Comparison of ENCODE assay signal across 13 cellular contexts in the genomic region with DNA sequence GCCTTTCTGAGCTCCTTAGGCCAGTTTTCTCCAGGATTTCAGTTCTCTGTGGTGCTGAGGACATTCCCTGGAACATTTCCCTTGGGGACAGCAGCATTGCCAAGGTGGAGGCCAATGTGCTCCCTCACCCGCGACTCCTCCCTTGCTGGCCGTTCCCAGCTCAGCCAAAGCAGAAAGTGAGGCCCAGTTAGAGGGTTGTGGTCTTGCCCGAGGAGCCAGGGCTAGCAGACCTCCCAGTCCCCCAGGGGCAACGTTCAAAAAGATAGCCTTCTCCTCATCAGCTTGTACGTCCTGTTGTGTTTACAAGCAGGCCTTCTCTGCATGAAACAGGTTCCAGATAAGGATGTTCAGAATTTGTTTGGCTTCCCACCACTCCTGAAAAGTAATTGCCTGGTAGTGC.
DNase-seq lines count a peak whose midpoint lies in the region; ATAC-seq, FAIRE-seq and TF ChIP-seq lines count a peak whose summit lies in the region.
"Had no signal": no experiment of that assay in that cellular context is flagged by ENCODE, and none has a peak within 500 bp of the region (broad histone marks: within the 10 kb centered on the region; RNA-seq: fewer than 3 reads in every experiment).

No MANE protein-coding gene starts in this region.

- no peak for FAIRE-seq in RCC 7860 (lab: Jason Lieb, UNC)

- ATAC-seq in foreskin keratinocyte (no peak), GM19463 (IDR thresholded peaks at IDR 0.05; ENCODE audit: unreplicated experiment) (no peak)
- ATAC-seq: activated CD8-positive, alpha-beta T cell treated with anti-CD3 and anti-CD28 coated beads, Interleukin-2, amount 10 ng/mL, durations not matched to agents 7 days and 5 days had no signal

- H3K4me3 ChIP-seq in skin epidermis: no peak overlapping the region

- no peak for TF ChIP-seq CTCF in foreskin keratinocyte (conservative IDR thresholded peaks at IDR 0.05)

- DNase-seq in CMK (ENCODE audit: low read depth): peak; percentile 49
- peak; percentile 38 for DNase-seq in RCC 7860 (ENCODE audit: low spot score)
- no peak for DNase-seq in foreskin keratinocyte
- no peak for DNase-seq in OCI-M2 (lab: John Stamatoyannopoulos, UW; ENCODE audit: unreplicated experiment)
- DNase-seq in NK-92 treated with Interleukin-12 subunit alpha and Interleukin-12 subunit beta, amount 100 ng/mL, for 24 hours (lab: John Stamatoyannopoulos, UW): no peak
- no peak for DNase-seq in HT-29 (ENCODE audit: low spot score)
- DNase-seq: activated CD8-positive, alpha-beta T cell treated with anti-CD3 and anti-CD28 coated beads, Interleukin-2, amount 10 ng/mL, durations not matched to agents 7 days and 5 days; foreskin fibroblast; naive B cell; NCI-H187; SHP77 treated with DMSO at 0.1 percent for 48 hours had no signal

- peaks cover 24% of the 10 kb centered on the region for H3K4me1 ChIP-seq in foreskin keratinocyte

- H3K27me3 ChIP-seq in foreskin keratinocyte: no peaks in the 10 kb centered on the region

- H3K27ac ChIP-seq in foreskin keratinocyte (peak overlapping the region; percentile 90), skin epidermis (peak overlapping the region in 19 of 21 experiments; percentile 16 to 90 (median 82))

Comparison
In these comparisons a context has a peak if more than half of its experiments do, and no peak if none do; other contexts are left out.
1. DNase-seq: peak in CMK (single experiment) and RCC 7860 (single experiment); none in foreskin keratinocyte (0 of 2), OCI-M2 (single experiment), NK-92 treated with Interleukin-12 subunit alpha and Interleukin-12 subunit beta, amount 100 ng/mL, for 24 hours (single experiment) and HT-29 (single experiment).